Comparison of ENCODE assay signal across 1 cellular context in the genomic region with DNA sequence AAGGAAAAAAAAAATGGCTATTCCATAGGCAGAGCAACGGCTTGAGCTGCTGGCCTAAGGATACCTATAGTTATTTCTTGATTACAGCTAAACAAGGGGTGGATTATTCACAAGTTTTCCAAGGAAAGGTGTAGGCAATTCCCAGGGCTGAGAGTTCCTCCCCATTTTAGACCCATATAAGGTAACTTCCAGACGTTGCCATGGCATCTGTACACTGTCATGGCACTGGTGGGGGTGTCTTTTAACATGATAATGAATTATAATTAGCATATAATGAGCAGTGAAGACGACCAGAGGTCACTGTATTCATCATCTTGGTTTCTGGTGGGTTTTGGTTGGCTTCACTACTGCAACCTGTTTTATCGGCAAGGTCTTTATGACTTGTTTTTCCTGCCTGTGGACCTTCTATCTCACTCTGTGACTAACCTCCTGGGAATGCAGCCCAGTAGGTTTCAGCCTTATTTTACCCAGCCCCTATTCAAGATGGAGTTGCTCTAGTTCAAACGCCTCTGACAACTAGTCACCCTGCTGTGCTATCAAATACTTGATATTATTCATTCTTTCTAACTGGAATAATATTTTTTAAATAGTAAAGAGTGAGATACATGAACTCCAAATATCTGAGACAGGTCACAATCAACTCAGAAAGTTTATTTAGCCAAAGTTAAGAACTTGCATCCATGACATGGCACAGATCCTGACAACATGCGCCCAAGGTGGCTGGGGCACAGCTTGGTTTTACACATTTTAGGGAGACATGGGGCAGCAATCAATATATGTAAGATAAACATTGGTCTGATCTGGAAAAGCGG.
TF ChIP-seq lines count a peak whose summit lies in the region.

No MANE protein-coding gene starts in this region.

TF ChIP-seq in K562, 482 proteins besides CTCF, POLR2A, EP300 and RAD21 (continued from another document and continues in another):
- TF ChIP-seq FOXA1 (IDR thresholded peaks at IDR 0.05; ENCODE audit: borderline replicate concordance) = no peak
- TF ChIP-seq U2AF1 (optimal IDR thresholded peaks at IDR 0.05; ENCODE audit: low read depth, low read length) = no peak
- TF ChIP-seq SOX6 (IDR thresholded peaks at IDR 0.05) = no peak
- no peak for TF ChIP-seq BRCA1 (IDR thresholded peaks at IDR 0.05)
- TF ChIP-seq BRCA1 (CRISPR knock-in tag; IDR thresholded peaks at IDR 0.05) = no peak
- peak; percentile 59; the same call in 1 of the 2 replicates for TF ChIP-seq ZNF134 (CRISPR knock-in tag; conservative IDR thresholded peaks at IDR 0.05)
- TF ChIP-seq, protein P1, sequence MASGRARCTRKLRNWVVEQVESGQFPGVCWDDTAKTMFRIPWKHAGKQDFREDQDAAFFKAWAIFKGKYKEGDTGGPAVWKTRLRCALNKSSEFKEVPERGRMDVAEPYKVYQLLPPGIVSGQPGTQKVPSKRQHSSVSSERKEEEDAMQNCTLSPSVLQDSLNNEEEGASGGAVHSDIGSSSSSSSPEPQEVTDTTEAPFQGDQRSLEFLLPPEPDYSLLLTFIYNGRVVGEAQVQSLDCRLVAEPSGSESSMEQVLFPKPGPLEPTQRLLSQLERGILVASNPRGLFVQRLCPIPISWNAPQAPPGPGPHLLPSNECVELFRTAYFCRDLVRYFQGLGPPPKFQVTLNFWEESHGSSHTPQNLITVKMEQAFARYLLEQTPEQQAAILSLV (tag; IDR thresholded peaks at IDR 0.05) = peak; percentile 53; the same call in 1 of the 2 replicates
- TF ChIP-seq, protein P2, sequence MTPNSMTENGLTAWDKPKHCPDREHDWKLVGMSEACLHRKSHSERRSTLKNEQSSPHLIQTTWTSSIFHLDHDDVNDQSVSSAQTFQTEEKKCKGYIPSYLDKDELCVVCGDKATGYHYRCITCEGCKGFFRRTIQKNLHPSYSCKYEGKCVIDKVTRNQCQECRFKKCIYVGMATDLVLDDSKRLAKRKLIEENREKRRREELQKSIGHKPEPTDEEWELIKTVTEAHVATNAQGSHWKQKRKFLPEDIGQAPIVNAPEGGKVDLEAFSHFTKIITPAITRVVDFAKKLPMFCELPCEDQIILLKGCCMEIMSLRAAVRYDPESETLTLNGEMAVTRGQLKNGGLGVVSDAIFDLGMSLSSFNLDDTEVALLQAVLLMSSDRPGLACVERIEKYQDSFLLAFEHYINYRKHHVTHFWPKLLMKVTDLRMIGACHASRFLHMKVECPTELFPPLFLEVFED (CRISPR knock-in tag; conservative IDR thresholded peaks at IDR 0.05) = no peak
- TF ChIP-seq ZNF707 (CRISPR knock-in tag; conservative IDR thresholded peaks at IDR 0.05) = 0 out of 2 replicates have a peak, but pooled peaks have one; percentile 29
- TF ChIP-seq, protein P3, sequence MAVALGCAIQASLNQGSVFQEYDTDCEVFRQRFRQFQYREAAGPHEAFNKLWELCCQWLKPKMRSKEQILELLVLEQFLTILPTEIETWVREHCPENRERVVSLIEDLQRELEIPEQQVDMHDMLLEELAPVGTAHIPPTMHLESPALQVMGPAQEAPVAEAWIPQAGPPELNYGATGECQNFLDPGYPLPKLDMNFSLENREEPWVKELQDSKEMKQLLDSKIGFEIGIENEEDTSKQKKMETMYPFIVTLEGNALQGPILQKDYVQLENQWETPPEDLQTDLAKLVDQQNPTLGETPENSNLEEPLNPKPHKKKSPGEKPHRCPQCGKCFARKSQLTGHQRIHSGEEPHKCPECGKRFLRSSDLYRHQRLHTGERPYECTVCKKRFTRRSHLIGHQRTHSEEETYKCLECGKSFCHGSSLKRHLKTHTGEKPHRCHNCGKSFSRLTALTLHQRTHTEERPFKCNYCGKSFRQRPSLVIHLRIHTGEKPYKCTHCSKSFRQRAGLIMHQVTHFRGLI (CRISPR knock-in tag; IDR thresholded peaks at IDR 0.05) = no peak
- no peak for TF ChIP-seq PURB (CRISPR knock-in tag; IDR thresholded peaks at IDR 0.05; ENCODE audit: low read depth)
- TF ChIP-seq, protein P4, sequence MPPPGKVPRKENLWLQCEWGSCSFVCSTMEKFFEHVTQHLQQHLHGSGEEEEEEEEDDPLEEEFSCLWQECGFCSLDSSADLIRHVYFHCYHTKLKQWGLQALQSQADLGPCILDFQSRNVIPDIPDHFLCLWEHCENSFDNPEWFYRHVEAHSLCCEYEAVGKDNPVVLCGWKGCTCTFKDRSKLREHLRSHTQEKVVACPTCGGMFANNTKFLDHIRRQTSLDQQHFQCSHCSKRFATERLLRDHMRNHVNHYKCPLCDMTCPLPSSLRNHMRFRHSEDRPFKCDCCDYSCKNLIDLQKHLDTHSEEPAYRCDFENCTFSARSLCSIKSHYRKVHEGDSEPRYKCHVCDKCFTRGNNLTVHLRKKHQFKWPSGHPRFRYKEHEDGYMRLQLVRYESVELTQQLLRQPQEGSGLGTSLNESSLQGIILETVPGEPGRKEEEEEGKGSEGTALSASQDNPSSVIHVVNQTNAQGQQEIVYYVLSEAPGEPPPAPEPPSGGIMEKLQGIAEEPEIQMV (tag; conservative IDR thresholded peaks at IDR 0.05; ENCODE audit: low read depth) = peak; percentile 63; the same call in 1 of the 2 replicates
- no peak for TF ChIP-seq TAL1 (IDR thresholded peaks at IDR 0.05)
- peak; percentile 60; the same call in 1 of the 2 replicates for TF ChIP-seq BACH1 (tag; IDR thresholded peaks at IDR 0.05)
- TF ChIP-seq, protein P5, sequence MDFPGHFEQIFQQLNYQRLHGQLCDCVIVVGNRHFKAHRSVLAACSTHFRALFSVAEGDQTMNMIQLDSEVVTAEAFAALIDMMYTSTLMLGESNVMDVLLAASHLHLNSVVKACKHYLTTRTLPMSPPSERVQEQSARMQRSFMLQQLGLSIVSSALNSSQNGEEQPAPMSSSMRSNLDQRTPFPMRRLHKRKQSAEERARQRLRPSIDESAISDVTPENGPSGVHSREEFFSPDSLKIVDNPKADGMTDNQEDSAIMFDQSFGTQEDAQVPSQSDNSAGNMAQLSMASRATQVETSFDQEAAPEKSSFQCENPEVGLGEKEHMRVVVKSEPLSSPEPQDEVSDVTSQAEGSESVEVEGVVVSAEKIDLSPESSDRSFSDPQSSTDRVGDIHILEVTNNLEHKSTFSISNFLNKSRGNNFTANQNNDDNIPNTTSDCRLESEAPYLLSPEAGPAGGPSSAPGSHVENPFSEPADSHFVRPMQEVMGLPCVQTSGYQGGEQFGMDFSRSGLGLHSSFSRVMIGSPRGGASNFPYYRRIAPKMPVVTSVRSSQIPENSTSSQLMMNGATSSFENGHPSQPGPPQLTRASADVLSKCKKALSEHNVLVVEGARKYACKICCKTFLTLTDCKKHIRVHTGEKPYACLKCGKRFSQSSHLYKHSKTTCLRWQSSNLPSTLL (IDR thresholded peaks at IDR 0.05) = no peak
- TF ChIP-seq PTRF (tag; IDR thresholded peaks at IDR 0.05) = peak; percentile 83
- peak; percentile 48 for TF ChIP-seq ETV1 (tag; conservative IDR thresholded peaks at IDR 0.05; ENCODE audit: low read depth)
- TF ChIP-seq KLF13 (tag; IDR thresholded peaks at IDR 0.05; ENCODE audit: borderline replicate concordance, low read depth) = 0 out of 2 replicates have a peak, but pooled peaks have one; percentile 48
- no peak for TF ChIP-seq CBFA2T2 (conservative IDR thresholded peaks at IDR 0.05)
- TF ChIP-seq ZNF644 (tag; IDR thresholded peaks at IDR 0.05; ENCODE audit: low read depth) = peak; percentile 76; the same call in 1 of the 2 replicates
- peak; percentile 64; the same call in 1 of the 2 replicates for TF ChIP-seq TEAD2 (tag; IDR thresholded peaks at IDR 0.05)
- peak; percentile 95 for TF ChIP-seq ZNF175 (CRISPR knock-in tag; IDR thresholded peaks at IDR 0.05; ENCODE audit: low read depth)
- no peak for TF ChIP-seq ZNF12 (CRISPR knock-in tag; IDR thresholded peaks at IDR 0.05)
- TF ChIP-seq RFX1 (IDR thresholded peaks at IDR 0.05) = peak; percentile 78
- TF ChIP-seq, protein P6, sequence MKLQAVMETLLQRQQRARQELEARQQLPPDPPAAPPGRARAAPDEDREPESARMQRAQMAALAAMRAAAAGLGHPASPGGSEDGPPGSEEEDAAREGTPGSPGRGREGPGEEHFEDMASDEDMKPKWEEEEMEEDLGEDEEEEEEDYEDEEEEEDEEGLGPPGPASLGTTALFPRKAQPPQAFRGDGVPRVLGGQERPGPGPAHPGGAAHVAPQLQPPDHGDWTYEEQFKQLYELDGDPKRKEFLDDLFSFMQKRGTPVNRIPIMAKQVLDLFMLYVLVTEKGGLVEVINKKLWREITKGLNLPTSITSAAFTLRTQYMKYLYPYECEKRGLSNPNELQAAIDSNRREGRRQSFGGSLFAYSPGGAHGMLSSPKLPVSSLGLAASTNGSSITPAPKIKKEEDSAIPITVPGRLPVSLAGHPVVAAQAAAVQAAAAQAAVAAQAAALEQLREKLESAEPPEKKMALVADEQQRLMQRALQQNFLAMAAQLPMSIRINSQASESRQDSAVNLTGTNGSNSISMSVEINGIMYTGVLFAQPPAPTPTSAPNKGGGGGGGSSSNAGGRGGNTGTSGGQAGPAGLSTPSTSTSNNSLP (IDR thresholded peaks at IDR 0.05; ENCODE audit: borderline replicate concordance, low read depth, low read length) = no peak
- no peak for TF ChIP-seq ZNF232 (CRISPR knock-in tag; IDR thresholded peaks at IDR 0.05)
- TF ChIP-seq TEAD1 (CRISPR knock-in tag; IDR thresholded peaks at IDR 0.05) = 0 out of 4 replicates have a peak, but pooled peaks of 1 of the 2 experiments have one; percentile 51
- TF ChIP-seq, protein P7, sequence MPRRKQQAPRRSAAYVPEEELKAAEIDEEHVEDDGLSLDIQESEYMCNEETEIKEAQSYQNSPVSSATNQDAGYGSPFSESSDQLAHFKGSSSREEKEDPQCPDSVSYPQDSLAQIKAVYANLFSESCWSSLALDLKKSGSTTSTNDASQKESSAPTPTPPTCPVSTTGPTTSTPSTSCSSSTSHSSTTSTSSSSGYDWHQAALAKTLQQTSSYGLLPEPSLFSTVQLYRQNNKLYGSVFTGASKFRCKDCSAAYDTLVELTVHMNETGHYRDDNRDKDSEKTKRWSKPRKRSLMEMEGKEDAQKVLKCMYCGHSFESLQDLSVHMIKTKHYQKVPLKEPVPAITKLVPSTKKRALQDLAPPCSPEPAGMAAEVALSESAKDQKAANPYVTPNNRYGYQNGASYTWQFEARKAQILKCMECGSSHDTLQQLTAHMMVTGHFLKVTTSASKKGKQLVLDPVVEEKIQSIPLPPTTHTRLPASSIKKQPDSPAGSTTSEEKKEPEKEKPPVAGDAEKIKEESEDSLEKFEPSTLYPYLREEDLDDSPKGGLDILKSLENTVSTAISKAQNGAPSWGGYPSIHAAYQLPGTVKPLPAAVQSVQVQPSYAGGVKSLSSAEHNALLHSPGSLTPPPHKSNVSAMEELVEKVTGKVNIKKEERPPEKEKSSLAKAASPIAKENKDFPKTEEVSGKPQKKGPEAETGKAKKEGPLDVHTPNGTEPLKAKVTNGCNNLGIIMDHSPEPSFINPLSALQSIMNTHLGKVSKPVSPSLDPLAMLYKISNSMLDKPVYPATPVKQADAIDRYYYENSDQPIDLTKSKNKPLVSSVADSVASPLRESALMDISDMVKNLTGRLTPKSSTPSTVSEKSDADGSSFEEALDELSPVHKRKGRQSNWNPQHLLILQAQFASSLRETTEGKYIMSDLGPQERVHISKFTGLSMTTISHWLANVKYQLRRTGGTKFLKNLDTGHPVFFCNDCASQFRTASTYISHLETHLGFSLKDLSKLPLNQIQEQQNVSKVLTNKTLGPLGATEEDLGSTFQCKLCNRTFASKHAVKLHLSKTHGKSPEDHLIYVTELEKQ (CRISPR knock-in tag; IDR thresholded peaks at IDR 0.05) = 0 out of 2 replicates have a peak, but pooled peaks have one; percentile 14
- TF ChIP-seq, protein P8, sequence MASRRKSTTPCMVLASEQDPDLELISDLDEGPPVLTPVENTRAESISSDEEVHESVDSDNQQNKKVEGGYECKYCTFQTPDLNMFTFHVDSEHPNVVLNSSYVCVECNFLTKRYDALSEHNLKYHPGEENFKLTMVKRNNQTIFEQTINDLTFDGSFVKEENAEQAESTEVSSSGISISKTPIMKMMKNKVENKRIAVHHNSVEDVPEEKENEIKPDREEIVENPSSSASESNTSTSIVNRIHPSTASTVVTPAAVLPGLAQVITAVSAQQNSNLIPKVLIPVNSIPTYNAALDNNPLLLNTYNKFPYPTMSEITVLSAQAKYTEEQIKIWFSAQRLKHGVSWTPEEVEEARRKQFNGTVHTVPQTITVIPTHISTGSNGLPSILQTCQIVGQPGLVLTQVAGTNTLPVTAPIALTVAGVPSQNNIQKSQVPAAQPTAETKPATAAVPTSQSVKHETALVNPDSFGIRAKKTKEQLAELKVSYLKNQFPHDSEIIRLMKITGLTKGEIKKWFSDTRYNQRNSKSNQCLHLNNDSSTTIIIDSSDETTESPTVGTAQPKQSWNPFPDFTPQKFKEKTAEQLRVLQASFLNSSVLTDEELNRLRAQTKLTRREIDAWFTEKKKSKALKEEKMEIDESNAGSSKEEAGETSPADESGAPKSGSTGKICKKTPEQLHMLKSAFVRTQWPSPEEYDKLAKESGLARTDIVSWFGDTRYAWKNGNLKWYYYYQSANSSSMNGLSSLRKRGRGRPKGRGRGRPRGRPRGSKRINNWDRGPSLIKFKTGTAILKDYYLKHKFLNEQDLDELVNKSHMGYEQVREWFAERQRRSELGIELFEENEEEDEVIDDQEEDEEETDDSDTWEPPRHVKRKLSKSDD (conservative IDR thresholded peaks at IDR 0.05; ENCODE audit: low read length) = no peak
- TF ChIP-seq, protein P9, sequence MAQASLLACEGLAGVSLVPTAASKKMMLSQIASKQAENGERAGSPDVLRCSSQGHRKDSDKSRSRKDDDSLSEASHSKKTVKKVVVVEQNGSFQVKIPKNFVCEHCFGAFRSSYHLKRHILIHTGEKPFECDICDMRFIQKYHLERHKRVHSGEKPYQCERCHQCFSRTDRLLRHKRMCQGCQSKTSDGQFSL (CRISPR knock-in tag; IDR thresholded peaks at IDR 0.05) = no peak
- TF ChIP-seq, protein P9 (tag; IDR thresholded peaks at IDR 0.05) = peak in 1 of 2 experiments; percentile 79; a peak in 1 of 4 replicates
- peak; percentile 73; the same call in 1 of the 2 replicates for TF ChIP-seq PYGO2 (tag; IDR thresholded peaks at IDR 0.05)
- no peak for TF ChIP-seq LCOR (CRISPR knock-in tag; IDR thresholded peaks at IDR 0.05)
- peak; percentile 79; the same call in 1 of the 2 replicates for TF ChIP-seq ZNF584 (CRISPR knock-in tag; IDR thresholded peaks at IDR 0.05; ENCODE audit: low read depth)
